ENCODE assay signal across 16 cellular contexts in genomic region chr10:98266647-98267046, GRCh38. TPM values are rescaled to one million over a fixed set of nuclear protein-coding genes. Genes with fewer than 3 reads are reported as not detected.
A peak's percentile ranks its signal among the peaks of the same experiment; 100 is the strongest.
DNase-seq lines count a peak whose midpoint lies in the region; ATAC-seq and TF ChIP-seq lines count a peak whose summit lies in the region.
"Had no signal": no experiment of that assay in that cellular context is flagged by ENCODE, and none has a peak within 500 bp of the region (broad histone marks: within the 10 kb centered on the region; RNA-seq: fewer than 3 reads in every experiment).

No MANE protein-coding gene starts in this region.

- no peak for ATAC-seq in CD8-positive, alpha-beta T cell
- no peak for ATAC-seq in activated CD8-positive, alpha-beta T cell treated with anti-CD3 and anti-CD28 coated beads, Interleukin-2, amount 10 ng/mL, durations not matched to agents 7 days and 5 days
- ATAC-seq: esophagus mucosa had no signal

- H3K36me3 Mint-ChIP-seq in CD8-positive, alpha-beta T cell: no peaks in the 10 kb centered on the region
- H3K36me3 Mint-ChIP-seq in activated CD8-positive, alpha-beta T cell treated with anti-CD3 and anti-CD28 coated beads, Interleukin-2, amount 10 ng/mL, durations not matched to agents 7 days and 5 days (ENCODE audit: low read depth): no peaks in the 10 kb centered on the region
- H3K36me3 Mint-ChIP-seq: activated CD4-positive, alpha-beta memory T cell treated with anti-CD3 and anti-CD28 coated beads for 36 hours had no signal

- no peaks in the 10 kb centered on the region for H3K27me3 ChIP-seq in CD8-positive, alpha-beta T cell (ENCODE audit: insufficient read depth, low read length)
- peaks cover 3% of the 10 kb centered on the region for H3K27me3 ChIP-seq in skeletal muscle satellite cell (ENCODE audit: control insufficient read depth, insufficient read depth, low read length)
- H3K27me3 ChIP-seq in Peyer's patch: no peaks in the 10 kb centered on the region

- intact Hi-C loops in CD8-positive, alpha-beta T cell (cut with DNase I, micrococcal nuclease): no loop called here

- no peak overlapping the region for H3K4me3 ChIP-seq in CD8-positive, alpha-beta T cell (ENCODE audit: low read depth, low read length)
- peak overlapping the region; percentile 28 for H3K4me3 ChIP-seq in fibroblast of the aortic adventitia (ENCODE audit: low read depth, low read length)
- H3K4me3 ChIP-seq in skeletal muscle satellite cell (ENCODE audit: low read length): no peak overlapping the region
- H3K4me3 ChIP-seq in Peyer's patch: no peak overlapping the region

- peak overlapping the region; percentile 74 for H3K4me3 Mint-ChIP-seq in CD8-positive, alpha-beta T cell
- H3K4me3 Mint-ChIP-seq in activated CD8-positive, alpha-beta T cell treated with anti-CD3 and anti-CD28 coated beads, Interleukin-2, amount 10 ng/mL, durations not matched to agents 7 days and 5 days: no peak overlapping the region
- H3K4me3 Mint-ChIP-seq: activated CD4-positive, alpha-beta memory T cell treated with anti-CD3 and anti-CD28 coated beads for 36 hours had no signal

- in situ Hi-C loops in KBM-7 (cut with MboI; ENCODE audit: low pct_unique_long_range_greater_than_20kb, low sequenced_read_pairs): no loop called here

- peak overlapping the region; percentile 31 for H3K4me2 ChIP-seq in skeletal muscle satellite cell (ENCODE audit: low read length)

- H3K27me3 Mint-ChIP-seq in CD8-positive, alpha-beta T cell (ENCODE audit: low read depth): peaks cover 27% of the 10 kb centered on the region
- H3K27me3 Mint-ChIP-seq in activated CD8-positive, alpha-beta T cell treated with anti-CD3 and anti-CD28 coated beads, Interleukin-2, amount 10 ng/mL, durations not matched to agents 7 days and 5 days (ENCODE audit: low read depth): peaks cover 39% of the 10 kb centered on the region

- H3K9me3 Mint-ChIP-seq in CD8-positive, alpha-beta T cell: no peaks in the 10 kb centered on the region
- H3K9me3 Mint-ChIP-seq in activated CD8-positive, alpha-beta T cell treated with anti-CD3 and anti-CD28 coated beads, Interleukin-2, amount 10 ng/mL, durations not matched to agents 7 days and 5 days (ENCODE audit: insufficient read depth): no peaks in the 10 kb centered on the region
- H3K9me3 Mint-ChIP-seq: activated CD4-positive, alpha-beta memory T cell treated with anti-CD3 and anti-CD28 coated beads for 36 hours; stimulated activated naive CD8-positive, alpha-beta T cell treated with anti-CD3 and anti-CD28 coated beads, Interleukin-15, Interleukin-2, amounts not matched to agents 100 ng/mL and 50 ng/mL, for 24 hours; T-helper 2 cell treated with Interferon-gamma antibody and Interleukin-4, amounts not matched to agents 5 μg/mL and 100 μg/mL, for 36 hours had no signal

- H3K9me3 ChIP-seq in CD8-positive, alpha-beta T cell (ENCODE audit: low read length): no peaks in the 10 kb centered on the region
- no peaks in the 10 kb centered on the region for H3K9me3 ChIP-seq in skeletal muscle satellite cell (replicated peaks; ENCODE audit: low read length)
- H3K9me3 ChIP-seq in Peyer's patch: no peaks in the 10 kb centered on the region

- H3K4me1 Mint-ChIP-seq in CD8-positive, alpha-beta T cell (ENCODE audit: low read depth): peaks cover 10% of the 10 kb centered on the region
- peaks cover 7% of the 10 kb centered on the region for H3K4me1 Mint-ChIP-seq in activated CD8-positive, alpha-beta T cell treated with anti-CD3 and anti-CD28 coated beads, Interleukin-2, amount 10 ng/mL, durations not matched to agents 7 days and 5 days (ENCODE audit: low read depth)

- no peak for TF ChIP-seq CTCF in CD8-positive, alpha-beta T cell (IDR thresholded peaks at IDR 0.05)
- TF ChIP-seq CTCF in fibroblast of the aortic adventitia (IDR thresholded peaks at IDR 0.05; ENCODE audit: insufficient read depth, low read length) (no peak), Peyer's patch (IDR thresholded peaks at IDR 0.05) (no peak)

- TF ChIP-seq POLR2A in Peyer's patch (IDR thresholded peaks at IDR 0.05): no peak

- no peak overlapping the region for H3K9ac ChIP-seq in skeletal muscle satellite cell (ENCODE audit: low read depth, low read length)

- H3K27ac Mint-ChIP-seq in CD8-positive, alpha-beta T cell: no peak overlapping the region
- H3K27ac Mint-ChIP-seq in activated CD8-positive, alpha-beta T cell treated with anti-CD3 and anti-CD28 coated beads, Interleukin-2, amount 10 ng/mL, durations not matched to agents 7 days and 5 days: no peak overlapping the region
- H3K27ac Mint-ChIP-seq: activated CD4-positive, alpha-beta memory T cell treated with anti-CD3 and anti-CD28 coated beads for 36 hours; stimulated activated naive CD8-positive, alpha-beta T cell treated with anti-CD3 and anti-CD28 coated beads, Interleukin-15, Interleukin-2, amounts not matched to agents 100 ng/mL and 50 ng/mL, for 24 hours; T-helper 2 cell treated with Interferon-gamma antibody and Interleukin-4, amounts not matched to agents 5 μg/mL and 100 μg/mL, for 36 hours had no signal

- no peaks in the 10 kb centered on the region for H3K36me3 ChIP-seq in CD8-positive, alpha-beta T cell (ENCODE audit: insufficient read depth, low read length)
- H3K36me3 ChIP-seq in skeletal muscle satellite cell (ENCODE audit: insufficient read depth, low read length): no peaks in the 10 kb centered on the region
- H3K36me3 ChIP-seq in Peyer's patch: no peaks in the 10 kb centered on the region

- no peaks in the 10 kb centered on the region for H3K4me1 ChIP-seq in CD8-positive, alpha-beta T cell (ENCODE audit: insufficient read depth, low read length)
- H3K4me1 ChIP-seq in skeletal muscle satellite cell (ENCODE audit: control insufficient read depth, insufficient read depth, low read length) (peaks cover 43% of the 10 kb centered on the region), Peyer's patch (peaks cover 0 to 13% (median 0%) of the 10 kb centered on the region in 4 donors)

- no peak overlapping the region for H3K27ac ChIP-seq in CD8-positive, alpha-beta T cell (ENCODE audit: low read depth, low read length)
- H3K27ac ChIP-seq in Peyer's patch: peak overlapping the region in 1 of 4 donors; percentile 78

- CTCF ChIA-PET in CD8-positive, alpha-beta T cell (lab: Charles Lee): no interaction called here
- CTCF ChIA-PET in activated CD8-positive, alpha-beta T cell treated with anti-CD3 and anti-CD28 coated beads, Interleukin-2, amount 10 ng/mL, durations not matched to agents 7 days and 5 days (lab: Charles Lee): no interaction called here

- POLR2A ChIA-PET in CD8-positive, alpha-beta T cell (lab: Charles Lee): no interaction called here
- POLR2A ChIA-PET in activated CD8-positive, alpha-beta T cell treated with anti-CD3 and anti-CD28 coated beads, Interleukin-2, amount 10 ng/mL, durations not matched to agents 7 days and 5 days (lab: Charles Lee): no interaction called here

- DNase-seq in CD8-positive, alpha-beta T cell: no peak
- DNase-seq in KBM-7: peak; percentile 37
- no peak for DNase-seq in fibroblast of the aortic adventitia (ENCODE audit: low read depth)
- DNase-seq in activated CD8-positive, alpha-beta T cell treated with anti-CD3 and anti-CD28 coated beads, Interleukin-2, amount 10 ng/mL, durations not matched to agents 7 days and 5 days: no peak
- DNase-seq in DMS53 treated with DMSO at 0.1 percent for 48 hours (lab: John Stamatoyannopoulos, UW; ENCODE audit: unreplicated experiment): no peak
- DNase-seq in Peyer's patch: no peak
- DNase-seq in SK-N-DZ (ENCODE audit: low spot score): no peak
- DNase-seq: activated CD4-positive, alpha-beta memory T cell treated with anti-CD3 and anti-CD28 coated beads for 36 hours; activated gamma-delta T cell; COR-L47; NCI-H2171 treated with DMSO at 0.1 percent for 48 hours; OCI-M1 had no signal

RNA-seq across cellular contexts. Expression of gene LOXL4, which starts 1.3 kb away (rescaled TPM):
- total RNA-seq in CD8-positive, alpha-beta T cell: under 1 TPM in 1 of 2 experiments, not detected in 1; 0.08 TPM
- 14.3 and 62.5 TPM in 2 replicates for total RNA-seq in fibroblast of the aortic adventitia (ENCODE audit: low replicate concordance)
- 2.0 and 2.4 TPM in 2 replicates for total RNA-seq in skeletal muscle satellite cell (2012; rRNA removed)
- total RNA-seq in activated CD8-positive, alpha-beta T cell treated with anti-CD3 and anti-CD28 coated beads, Interleukin-2, amount 10 ng/mL, durations not matched to agents 7 days and 5 days: not detected
- 1 to 10 TPM in 2 of 4 donors, under 1 TPM in 1, not detected in 1; 0.85 to 1.7 (median 1.6) TPM for total RNA-seq in Peyer's patch
- polyA plus RNA-seq in SK-N-DZ (2014; cell fraction: cytosol; rRNA removed): 2.3 and 2.8 TPM in 2 replicates
- polyA plus RNA-seq in SK-N-DZ (2014; cell fraction: nucleus; rRNA removed): 3.2 and 3.6 TPM in 2 replicates
- total RNA-seq: activated CD4-positive, alpha-beta memory T cell treated with anti-CD3 and anti-CD28 coated beads for 36 hours had no signal
